In genomic region chr3:122421101-122421500, GRCh38 we compare ENCODE assay signal across 22 cellular contexts. TPM values are rescaled to one million over a fixed set of nuclear protein-coding genes. Genes with fewer than 3 reads are reported as not detected.
DNase-seq lines count a peak whose midpoint lies in the region; ATAC-seq and TF ChIP-seq lines count a peak whose summit lies in the region.
"Had no signal": no experiment of that assay in that cellular context is flagged by ENCODE, and none has a peak within 500 bp of the region (broad histone marks: within the 10 kb centered on the region; RNA-seq: fewer than 3 reads in every experiment).

No MANE protein-coding gene starts in this region.

- peaks cover 82% of the 10 kb centered on the region for H3K36me3 Mint-ChIP-seq in MCF 10A (ENCODE audit: insufficient read depth, unreplicated experiment)

- H3K36me3 ChIP-seq in mammary epithelial cell (ENCODE audit: insufficient read depth, low read length) (peaks cover 25% of the 10 kb centered on the region), lower lobe of right lung (peaks cover 47% of the 10 kb centered on the region), tibial nerve (peaks cover 0 to 37% (median 4%) of the 10 kb centered on the region in 3 donors)

- dilution Hi-C loops in mammary epithelial cell (cut with HindIII; ENCODE audit: low sequenced_read_pairs), result no loop called here

- H3K4me3 ChIP-seq in mammary epithelial cell (replicated peaks in 1 of 3; ENCODE audit: insufficient read depth in 1 of 3, low read depth in 2 of 3, low read length in 3 of 3) (no peak overlapping the region), lower lobe of right lung (no peak overlapping the region), tibial nerve (no peak overlapping the region)
- H3K4me3 ChIP-seq: A549; BLaER1 treated with 17β-estradiol and CSF1 and Interleukin-3, amounts not matched to agents 10 nM and 100 nM; GM12878; GM23248 had no signal

- H3K4me1 ChIP-seq in mammary epithelial cell (ENCODE audit: insufficient read depth, low read length), result peaks cover 6% of the 10 kb centered on the region
- H3K4me1 ChIP-seq in lower lobe of right lung, result peaks cover 9% of the 10 kb centered on the region
- H3K4me1 ChIP-seq in tibial nerve, result peaks cover 0 to 16% (median 11%) of the 10 kb centered on the region in 4 donors
- H3K4me1 ChIP-seq: BE2C had no signal

- DNase-seq in MCF 10A (ENCODE audit: unreplicated experiment) (peak; percentile 21), mammary epithelial cell (no peak), amniotic epithelial cell (ENCODE audit: low read depth) (peak; percentile 17), lower lobe of right lung (peak; percentile 30), tibial nerve (ENCODE audit: low spot score in 2 of 2) (no peak)
- DNase-seq: 8988T; ACHN; BE2C; CD4-positive, alpha-beta T cell; CD8-positive, alpha-beta memory T cell; DMS 273 treated with DMSO at 0.1 percent for 48 hours; DMS79; EL; GDM1; GM23248; H7 had no signal

- no peak for TF ChIP-seq EP300 in tibial nerve (IDR thresholded peaks at IDR 0.05)

- H3K27ac Mint-ChIP-seq in MCF 10A (ENCODE audit: low read depth, unreplicated experiment), result no peak overlapping the region

- H3K27me3 ChIP-seq in mammary epithelial cell (ENCODE audit: insufficient read depth, low read length) (no peaks in the 10 kb centered on the region), lower lobe of right lung (ENCODE audit: low read depth) (no peaks in the 10 kb centered on the region), tibial nerve (no peaks in the 10 kb centered on the region)
- H3K27me3 ChIP-seq: BE2C; BLaER1 treated with 17β-estradiol and CSF1 and Interleukin-3, amounts not matched to agents 10 nM and 100 nM had no signal

- H3K4me3 Mint-ChIP-seq in MCF 10A (ENCODE audit: unreplicated experiment), result no peak overlapping the region
- H3K4me3 Mint-ChIP-seq: CD14-positive monocyte; CD4-positive, alpha-beta T cell had no signal

- POLR2A ChIA-PET in MCF 10A (lab: Yijun Ruan, JAX), result interaction anchor here (0.8 to 1.3 kb wide), 2 partner anchors 13 to 38 kb away, joined by 3 read pairs; partner anchors contain the start of gene MIX23

- H3K27me3 Mint-ChIP-seq in MCF 10A (ENCODE audit: insufficient read depth, unreplicated experiment), result no peaks in the 10 kb centered on the region
- H3K27me3 Mint-ChIP-seq: CD4-positive, alpha-beta T cell had no signal

- H3K27ac ChIP-seq in mammary epithelial cell (ENCODE audit: insufficient read depth, low read depth, low read length), result no peak overlapping the region
- no peak overlapping the region for H3K27ac ChIP-seq in lower lobe of right lung
- H3K27ac ChIP-seq in tibial nerve, result no peak overlapping the region
- H3K27ac ChIP-seq: A549; BLaER1 treated with 17β-estradiol and CSF1 and Interleukin-3, amounts not matched to agents 10 nM and 100 nM; GM23248 had no signal

- no peaks in the 10 kb centered on the region for H3K9me3 Mint-ChIP-seq in MCF 10A (ENCODE audit: unreplicated experiment)
- H3K9me3 Mint-ChIP-seq: CD14-positive monocyte; CD4-positive, alpha-beta T cell; CD8-positive, alpha-beta memory T cell had no signal

- H3K9ac ChIP-seq in mammary epithelial cell (ENCODE audit: insufficient read depth, low read length), result no peak overlapping the region
- H3K9ac ChIP-seq: BLaER1 treated with 17β-estradiol and CSF1 and Interleukin-3, amounts not matched to agents 10 nM and 100 nM; GM23248 had no signal

- H3K4me2 ChIP-seq in mammary epithelial cell (ENCODE audit: insufficient read depth, low read depth, low read length), result no peak overlapping the region
- H3K4me2 ChIP-seq: A549; BLaER1 treated with 17β-estradiol and CSF1 and Interleukin-3, amounts not matched to agents 10 nM and 100 nM had no signal

- BruUV-seq in MCF 10A (replicated peaks; lab: Mats Ljungman, UMichigan) (no TSS peak), mammary epithelial cell (replicated peaks; lab: Mats Ljungman, UMichigan) (no TSS peak)

- in situ Hi-C loops in mammary epithelial cell (cut with MboI; ENCODE audit: low sequenced_read_pairs in 2 of 2), result no loop called here

- H4K20me1 ChIP-seq in mammary epithelial cell (ENCODE audit: insufficient read depth, low read length), result no peaks in the 10 kb centered on the region

- ATAC-seq in lower lobe of right lung (no peak), GM19397 (IDR thresholded peaks at IDR 0.05; ENCODE audit: unreplicated experiment) (no peak)
- ATAC-seq: A549, GM12878, HCT116 had no signal

- CTCF ChIA-PET in MCF 10A (lab: Yijun Ruan, JAX), result interaction anchor here (0.6 to 0.7 kb wide), 3 partner anchors 86 to 744 kb away, joined by 3 to 4 read pairs (median 3); no protein-coding TSS in a partner anchor
- CTCF ChIA-PET in mammary epithelial cell (lab: Charles Lee; ENCODE audit: low non-redundant PET), result no interaction called here

- peaks cover 33% of the 10 kb centered on the region for H3K79me2 ChIP-seq in mammary epithelial cell (ENCODE audit: insufficient read depth, low read length)

- intact Hi-C loops in MCF 10A (cut with micrococcal nuclease) (no loop called here), mammary epithelial cell (cut with micrococcal nuclease) (no loop called here), lower lobe of right lung (cut with DNase I) (no loop called here)

- peaks cover 4% of the 10 kb centered on the region for H3K4me1 Mint-ChIP-seq in MCF 10A (ENCODE audit: insufficient read depth, unreplicated experiment)

- WGBS in mammary epithelial cell (ENCODE audit: low coverage, missing lambda C conversion rate), result 70% methylated on average over 3 of the region's 4 CpGs
- 79% methylated on average over 4 of the region's 4 CpGs for WGBS in tibial nerve, 2 donors

- TF ChIP-seq CTCF in MCF 10A (IDR thresholded peaks at IDR 0.05; ENCODE audit: unreplicated experiment) (no peak), mammary epithelial cell (conservative IDR thresholded peaks at IDR 0.05 in 1 of 2, IDR thresholded peaks at IDR 0.05 in 1 of 2; ENCODE audit: extremely low read depth in 1 of 2, insufficient read depth in 1 of 2, low read depth in 1 of 2, low read length in 2 of 2) (no peak), lower lobe of right lung (IDR thresholded peaks at IDR 0.05) (no peak), tibial nerve (IDR thresholded peaks at IDR 0.05) (no peak)

- no peaks in the 10 kb centered on the region for H3K9me3 ChIP-seq in mammary epithelial cell (replicated peaks; ENCODE audit: insufficient read depth, low read length)
- H3K9me3 ChIP-seq in lower lobe of right lung, result no peaks in the 10 kb centered on the region
- H3K9me3 ChIP-seq in tibial nerve, result no peaks in the 10 kb centered on the region
- H3K9me3 ChIP-seq: A549; BE2C; BLaER1 treated with 17β-estradiol and CSF1 and Interleukin-3, amounts not matched to agents 10 nM and 100 nM had no signal

- no peak overlapping the region for H2AFZ ChIP-seq in mammary epithelial cell (ENCODE audit: low read depth, low read length)
- H2AFZ ChIP-seq: GM23248 had no signal

- no peak for TF ChIP-seq POLR2A in tibial nerve (IDR thresholded peaks at IDR 0.05)

RNA-seq across cellular contexts. Expression of gene WDR5B, which starts 5.2 kb away (rescaled TPM):
- 10.0 and 11.0 TPM in 2 replicates for total RNA-seq in MCF 10A (2022)
- 1 to 10 TPM; 3.0 to 4.3 TPM for total RNA-seq in mammary epithelial cell
- 1.4 TPM for polyA plus RNA-seq in mammary epithelial cell
- polyA minus RNA-seq in mammary epithelial cell, result 0.16 TPM
- 6.4 TPM for total RNA-seq in lower lobe of right lung
- 1 to 10 TPM; 4.4 to 5.1 (median 4.8) TPM for total RNA-seq in tibial nerve

RNA-seq across cellular contexts. Expression of gene FAM162A, which starts 37.1 kb away (rescaled TPM):
- total RNA-seq in MCF 10A (2022) (50.6 and 59.1 TPM in 2 replicates), mammary epithelial cell (10 to 100 TPM; 14.2 to 55.3 TPM), lower lobe of right lung (24.3 TPM), tibial nerve (10 to 100 TPM; 13.2 to 23.1 (median 17.8) TPM)
- 76.5 TPM for polyA plus RNA-seq in mammary epithelial cell
- 12.4 TPM for polyA minus RNA-seq in mammary epithelial cell

RNA-seq across cellular contexts. Expression of gene MIX23, which starts 38.1 kb away (rescaled TPM):
- total RNA-seq in MCF 10A (2022) (78.2 and 94.4 TPM in 2 replicates), mammary epithelial cell (10 to 100 TPM; 13.2 to 42.1 TPM), lower lobe of right lung (18.3 TPM), tibial nerve (10 to 100 TPM in 3 of 4 donors, 1 to 10 TPM in 1; 5.7 to 19.2 (median 13.5) TPM)
- polyA plus RNA-seq in mammary epithelial cell, result 16.0 TPM
- not detected for polyA minus RNA-seq in mammary epithelial cell

Comparison
In these comparisons a context has a peak if more than half of its experiments do, and no peak if none do; other contexts are left out.
1. DNase-seq: peak in MCF 10A (single experiment), amniotic epithelial cell (single experiment) and lower lobe of right lung (single experiment); none in mammary epithelial cell (single experiment) and tibial nerve (0 of 2).